Comparison of ENCODE assay signal across 25 cellular contexts in genomic region chr18:43442571-43442970, GRCh38.
"Had no signal": no experiment of that assay in that cellular context is flagged by ENCODE, and none has a peak within 500 bp of the region (broad histone marks: within the 10 kb centered on the region; RNA-seq: fewer than 3 reads in every experiment).

No MANE protein-coding gene starts in this region.

- H3K36me3 Mint-ChIP-seq: activated naive CD8-positive, alpha-beta T cell; natural killer cell treated with Interleukin-12 subunit alpha and Interleukin-12 subunit beta and Interleukin-15 and Interleukin-18, amount 100 ng/mL, for 72 hours; stimulated activated naive B cell treated with anti-CD40 and anti-IgM and Interleukin-4, amounts not matched to agents 10 μg/mL and 1 μg/mL and 100 μg/mL, for 72 hours had no signal

- H3K4me3 ChIP-seq: gastroesophageal sphincter, heart right ventricle, right atrium auricular region, skin epidermis, thyroid gland, uterus had no signal

- H3K9me3 ChIP-seq: thyroid gland, uterus had no signal

- H3K27me3 ChIP-seq: gastroesophageal sphincter, heart right ventricle, right atrium auricular region, thyroid gland, uterus had no signal

- H3K27me3 Mint-ChIP-seq: activated B cell treated with CpG ODN at 0.5 μM for 24 hours; activated naive CD8-positive, alpha-beta T cell; central memory CD8-positive, alpha-beta T cell; effector memory CD8-positive, alpha-beta T cell; natural killer cell treated with Interleukin-12 subunit alpha and Interleukin-12 subunit beta and Interleukin-15 and Interleukin-18, amount 100 ng/mL, for 72 hours; progenitor cell of endocrine pancreas; stimulated activated naive B cell treated with anti-CD40 and anti-IgM and Interleukin-4, amounts not matched to agents 10 μg/mL and 1 μg/mL and 100 μg/mL, for 72 hours had no signal

- DNase-seq: activated B cell treated with CpG ODN at 0.5 μM for 24 hours; activated CD4-positive, alpha-beta T cell treated with anti-CD3 and anti-CD28 coated beads for 48 hours; activated CD8-positive, alpha-beta memory T cell treated with anti-CD3 and anti-CD28 coated beads, Interleukin-2, amount 50 U/mL, for 4 hours; activated CD8-positive, alpha-beta T cell treated with anti-CD3 and anti-CD28 coated beads, Interleukin-2, amount 10 ng/mL, durations not matched to agents 7 days and 5 days; activated effector memory CD4-positive, alpha-beta T cell treated with anti-CD3 and anti-CD28 coated beads, Interleukin-2, amount 50 U/mL, for 16 hours; activated T-cell treated with anti-CD3 and anti-CD28 coated beads, Interleukin-2, amount 50 U/mL, for 48 hours; amniotic stem cell; effector memory CD8-positive, alpha-beta T cell; heart right ventricle; islet precursor cell; nucleus accumbens; stimulated activated CD4-positive, alpha-beta T cell treated with anti-CD3 and anti-CD28 coated beads, Interleukin-15, amount 100 ng/mL, for 24 hours; stimulated activated CD4-positive, alpha-beta T cell treated with anti-CD3 and anti-CD28 coated beads, Interleukin-4, amount 100 ng/mL, for 1 hour; stimulated activated naive B cell treated with anti-CD40 and anti-IgM and Interleukin-4, amounts not matched to agents 10 μg/mL and 1 μg/mL and 100 μg/mL, for 72 hours; thyroid gland; uterus had no signal

- H3K4me1 Mint-ChIP-seq: activated B cell treated with CpG ODN at 0.5 μM for 24 hours; central memory CD8-positive, alpha-beta T cell; stimulated activated naive B cell treated with anti-CD40 and anti-IgM and Interleukin-4, amounts not matched to agents 10 μg/mL and 1 μg/mL and 100 μg/mL, for 72 hours had no signal

- H3K4me3 Mint-ChIP-seq: activated B cell treated with CpG ODN at 0.5 μM for 24 hours; activated CD8-positive, alpha-beta T cell treated with anti-CD3 and anti-CD28 coated beads, Interleukin-2, amount 10 ng/mL, durations not matched to agents 7 days and 5 days; activated naive CD8-positive, alpha-beta T cell; central memory CD8-positive, alpha-beta T cell; effector memory CD8-positive, alpha-beta T cell; natural killer cell treated with Interleukin-12 subunit alpha and Interleukin-12 subunit beta and Interleukin-15 and Interleukin-18, amount 100 ng/mL, for 72 hours; stimulated activated naive B cell treated with anti-CD40 and anti-IgM and Interleukin-4, amounts not matched to agents 10 μg/mL and 1 μg/mL and 100 μg/mL, for 72 hours; T-helper 2 cell treated with Interferon-gamma antibody and Interleukin-4, amounts not matched to agents 5 μg/mL and 100 μg/mL, for 36 hours had no signal

- H3K36me3 ChIP-seq: gastroesophageal sphincter, heart right ventricle, right atrium auricular region, thyroid gland, uterus had no signal

- H3K4me1 ChIP-seq: gastroesophageal sphincter, heart right ventricle, right atrium auricular region, thyroid gland, uterus had no signal

- H3K27ac ChIP-seq: epithelial cell of prostate, gastroesophageal sphincter, heart right ventricle, right atrium auricular region, skin epidermis, thyroid gland, uterus had no signal

- H3K27ac Mint-ChIP-seq: activated B cell treated with CpG ODN at 0.5 μM for 24 hours; activated CD8-positive, alpha-beta T cell treated with anti-CD3 and anti-CD28 coated beads, Interleukin-2, amount 10 ng/mL, durations not matched to agents 7 days and 5 days; activated naive CD8-positive, alpha-beta T cell; effector memory CD8-positive, alpha-beta T cell; natural killer cell treated with Interleukin-12 subunit alpha and Interleukin-12 subunit beta and Interleukin-15 and Interleukin-18, amount 100 ng/mL, for 72 hours; progenitor cell of endocrine pancreas; stimulated activated naive B cell treated with anti-CD40 and anti-IgM and Interleukin-4, amounts not matched to agents 10 μg/mL and 1 μg/mL and 100 μg/mL, for 72 hours; T-helper 2 cell treated with Interferon-gamma antibody and Interleukin-4, amounts not matched to agents 5 μg/mL and 100 μg/mL, for 36 hours had no signal
